Comparison of ENCODE assay signal across 19 cellular contexts in the genomic region with DNA sequence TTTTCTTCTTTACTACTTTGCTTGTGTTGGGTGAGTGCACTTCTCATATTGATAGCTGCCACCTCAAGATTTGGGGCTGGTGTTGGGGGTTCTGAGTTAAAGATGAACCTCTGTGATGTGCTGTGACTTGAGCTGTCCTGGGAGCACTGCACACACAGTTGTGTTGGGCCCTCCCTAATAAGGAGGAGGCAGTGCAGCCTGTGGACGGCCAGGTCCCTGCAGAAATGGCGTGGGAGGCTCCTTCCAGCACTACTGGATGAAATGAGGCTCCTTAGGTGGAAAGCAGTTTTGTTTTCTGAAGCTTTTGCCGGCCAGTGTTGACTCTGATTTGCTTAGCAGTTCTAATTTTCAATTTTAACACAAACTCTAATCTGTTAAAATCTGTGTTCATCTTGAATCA.
"Had no signal": no experiment of that assay in that cellular context is flagged by ENCODE, and none has a peak within 500 bp of the region (broad histone marks: within the 10 kb centered on the region; RNA-seq: fewer than 3 reads in every experiment).

No MANE protein-coding gene starts in this region.

- H3K27ac ChIP-seq: brain microvascular endothelial cell, colonic mucosa, hepatocyte, lower lobe of right lung, transverse colon, uterus had no signal

- H3K4me1 Mint-ChIP-seq: neural crest cell had no signal

- H3K9me3 ChIP-seq: colonic mucosa, lower lobe of right lung, SK-N-SH, transverse colon, uterus had no signal

- H3K9me3 Mint-ChIP-seq: activated CD4-positive, alpha-beta T cell treated with anti-CD3 and anti-CD28 coated beads, Interleukin-2, amount 10 ng/mL, durations not matched to agents 7 days and 5 days; mesothelial cell of epicardium; neural crest cell had no signal

- H3K27me3 ChIP-seq: brain microvascular endothelial cell, colonic mucosa, hepatocyte, transverse colon, uterus had no signal

- ATAC-seq: stimulated activated naive CD8-positive, alpha-beta T cell treated with anti-CD3 and anti-CD28 coated beads, Interleukin-15, Interleukin-2, amounts not matched to agents 100 U/mL and 50 U/mL, for 24 hours had no signal

- DNase-seq: activated CD4-positive, alpha-beta T cell treated with anti-CD3 and anti-CD28 coated beads, Interleukin-2, amount 10 ng/mL, durations not matched to agents 7 days and 5 days; activated gamma-delta T cell treated with Interleukin-2 at 50 U/mL for 16 hours; aorta; brain microvascular endothelial cell; central memory CD4-positive, alpha-beta T cell; colonic mucosa; left cardiac atrium; lower lobe of right lung; retina; stimulated activated CD4-positive, alpha-beta T cell treated with anti-CD3 and anti-CD28 coated beads, Interleukin-12 subunit alpha, Interleukin-12 subunit beta, amount 100 ng/mL, for 4 hours; stimulated activated CD4-positive, alpha-beta T cell treated with anti-CD3 and anti-CD28 coated beads, Interleukin-1b, Interleukin-23, amount 100 ng/mL, for 48 hours; stimulated activated naive CD8-positive, alpha-beta T cell treated with anti-CD3 and anti-CD28 coated beads, Interleukin-15, Interleukin-2, amounts not matched to agents 100 U/mL and 50 U/mL, for 24 hours; T1000; transverse colon; uterus had no signal

- H3K4me1 ChIP-seq: colonic mucosa, lower lobe of right lung, transverse colon, uterus had no signal

- H3K4me3 ChIP-seq: colonic mucosa, hepatocyte, lower lobe of right lung, transverse colon, uterus had no signal

- H3K36me3 ChIP-seq: uterus had no signal

- H3K27ac Mint-ChIP-seq: mesothelial cell of epicardium had no signal

- H3K4me3 Mint-ChIP-seq: activated CD4-positive, alpha-beta T cell treated with anti-CD3 and anti-CD28 coated beads, Interleukin-2, amount 10 ng/mL, durations not matched to agents 7 days and 5 days; mesothelial cell of epicardium; neural crest cell had no signal

- H3K27me3 Mint-ChIP-seq: activated CD4-positive, alpha-beta T cell treated with anti-CD3 and anti-CD28 coated beads, Interleukin-2, amount 10 ng/mL, durations not matched to agents 7 days and 5 days had no signal
